11 cellular contexts compared by ENCODE assay signal in genomic region chr2:38446418-38446817, GRCh38.
DNase-seq lines count a peak whose midpoint lies in the region; ATAC-seq and TF ChIP-seq lines count a peak whose summit lies in the region.
"Had no signal": no experiment of that assay in that cellular context is flagged by ENCODE, and none has a peak within 500 bp of the region (broad histone marks: within the 10 kb centered on the region; RNA-seq: fewer than 3 reads in every experiment).

No MANE protein-coding gene starts in this region.

- in situ Hi-C loops in Panc1 (cut with HindIII; ENCODE audit: low pct_unique_long_range_greater_than_20kb, low sequenced_read_pairs), result no loop called here

- no peaks in the 10 kb centered on the region for H3K9me3 ChIP-seq in Panc1 (ENCODE audit: control insufficient read depth, insufficient read depth, low read depth, low read length)
- H3K9me3 ChIP-seq in naive thymus-derived CD4-positive, alpha-beta T cell (ENCODE audit: control insufficient read depth in 2 of 3, low read length in 3 of 3), result no peaks in the 10 kb centered on the region

- H3K36me3 ChIP-seq in Panc1 (ENCODE audit: control insufficient read depth, insufficient read depth, low read length), result no peaks in the 10 kb centered on the region
- no peaks in the 10 kb centered on the region for H3K36me3 ChIP-seq in naive thymus-derived CD4-positive, alpha-beta T cell (ENCODE audit: control insufficient read depth in 2 of 3, insufficient read depth in 3 of 3, low read length in 3 of 3)

- H3K4me3 ChIP-seq in Panc1 (ENCODE audit: low read depth in 2 of 2, low read length in 2 of 2) (peak overlapping the region in 1 of 2 experiments; percentile 10; a peak in 1 of 4 replicates), fibroblast of mammary gland (ENCODE audit: control insufficient read depth, low read depth, low read length) (no peak overlapping the region), retinal pigment epithelial cell (ENCODE audit: low read length) (no peak overlapping the region)
- H3K4me3 ChIP-seq in naive thymus-derived CD4-positive, alpha-beta T cell (ENCODE audit: low read length), result no peak overlapping the region

- no peaks in the 10 kb centered on the region for H3K9me3 Mint-ChIP-seq in naive thymus-derived CD4-positive, alpha-beta T cell
- H3K9me3 Mint-ChIP-seq in WTC11, result no peaks in the 10 kb centered on the region
- H3K9me3 Mint-ChIP-seq: stimulated activated naive CD8-positive, alpha-beta T cell treated with anti-CD3 and anti-CD28 coated beads, Interleukin-15, Interleukin-2, amounts not matched to agents 100 ng/mL and 50 ng/mL, for 24 hours had no signal

- DNase-seq in EH (ENCODE audit: low read depth) (peak; percentile 23), Panc1 (ENCODE audit: low read depth, low spot score) (no peak), fibroblast of mammary gland (ENCODE audit: low read depth) (no peak), retinal pigment epithelial cell (ENCODE audit: low read depth) (no peak), WTC11 (ENCODE audit: low spot score) (no peak)
- DNase-seq in naive thymus-derived CD4-positive, alpha-beta T cell, result no peak
- DNase-seq in stimulated activated CD8-positive, alpha-beta memory T cell treated with anti-CD3 and anti-CD28 coated beads, Interleukin-4, amount 100 ng/mL, for 48 hours, result no peak
- DNase-seq: activated gamma-delta T cell treated with Interleukin-2 at 50 U/mL for 16 hours, NCI-H146, T-helper 1 cell had no signal

- peak; percentile 61 for ATAC-seq in Panc1
- no peak for ATAC-seq in naive thymus-derived CD4-positive, alpha-beta T cell
- ATAC-seq in WTC11, result no peak

- no peak overlapping the region for H3K27ac Mint-ChIP-seq in naive thymus-derived CD4-positive, alpha-beta T cell
- H3K27ac Mint-ChIP-seq in WTC11, result no peak overlapping the region
- H3K27ac Mint-ChIP-seq: stimulated activated naive CD8-positive, alpha-beta T cell treated with anti-CD3 and anti-CD28 coated beads, Interleukin-15, Interleukin-2, amounts not matched to agents 100 ng/mL and 50 ng/mL, for 24 hours had no signal

- H3K27ac ChIP-seq in Panc1 (ENCODE audit: low read length), result no peak overlapping the region
- no peak overlapping the region for H3K27ac ChIP-seq in naive thymus-derived CD4-positive, alpha-beta T cell (ENCODE audit: low read depth, low read length)

- no peak overlapping the region for H3K4me3 Mint-ChIP-seq in naive thymus-derived CD4-positive, alpha-beta T cell
- no peak overlapping the region for H3K4me3 Mint-ChIP-seq in WTC11
- H3K4me3 Mint-ChIP-seq: stimulated activated naive CD8-positive, alpha-beta T cell treated with anti-CD3 and anti-CD28 coated beads, Interleukin-15, Interleukin-2, amounts not matched to agents 100 ng/mL and 50 ng/mL, for 24 hours had no signal

- CTCF ChIA-PET in Panc1 (lab: Charles Lee), result interaction anchor here (0.6 to 1.1 kb wide), 2 partner anchors 70 to 131 kb away, joined by 3 to 5 read pairs; no protein-coding TSS in a partner anchor
- CTCF ChIA-PET in naive thymus-derived CD4-positive, alpha-beta T cell (lab: Charles Lee), result no interaction called here
- CTCF ChIA-PET in WTC11 (lab: Charles Lee), result interaction anchor here (0.7 to 2.3 kb wide), 5 partner anchors 16 to 146 kb away, joined by 3 to 15 read pairs (median 4); no protein-coding TSS in a partner anchor

- peaks cover 22% of the 10 kb centered on the region for H3K4me1 ChIP-seq in Panc1 (ENCODE audit: control insufficient read depth, insufficient read depth, low read length)
- no peaks in the 10 kb centered on the region for H3K4me1 ChIP-seq in naive thymus-derived CD4-positive, alpha-beta T cell (ENCODE audit: control insufficient read depth in 2 of 2, insufficient read depth in 2 of 2, low read length in 2 of 2)

- POLR2A ChIA-PET in Panc1 (lab: Charles Lee), result no interaction called here
- POLR2A ChIA-PET in naive thymus-derived CD4-positive, alpha-beta T cell (lab: Charles Lee), result no interaction called here
- POLR2A ChIA-PET in WTC11 (lab: Charles Lee), result no interaction called here

- BruUV-seq in Panc1 (replicated peaks; lab: Mats Ljungman, UMichigan), result no TSS peak

- intact Hi-C loops in Panc1 (cut with micrococcal nuclease; ENCODE audit: unreplicated experiment), result no loop called here
- intact Hi-C loops in naive thymus-derived CD4-positive, alpha-beta T cell (cut with micrococcal nuclease), result no loop called here

- H3K4me1 Mint-ChIP-seq in naive thymus-derived CD4-positive, alpha-beta T cell, result no peaks in the 10 kb centered on the region
- peaks cover 53% of the 10 kb centered on the region for H3K4me1 Mint-ChIP-seq in WTC11

- H3K27me3 Mint-ChIP-seq in naive thymus-derived CD4-positive, alpha-beta T cell, result peaks cover 0 to 35% (median 4%) of the 10 kb centered on the region in 5 donors
- H3K27me3 Mint-ChIP-seq in WTC11 (ENCODE audit: low read depth), result peaks cover 28% of the 10 kb centered on the region

- TF ChIP-seq CTCF in Panc1 (IDR thresholded peaks at IDR 0.05) (peak; percentile 53), fibroblast of mammary gland (conservative IDR thresholded peaks at IDR 0.05; ENCODE audit: control insufficient read depth, insufficient read depth, low read depth, low read length) (peak; percentile 4), retinal pigment epithelial cell (conservative IDR thresholded peaks at IDR 0.05; ENCODE audit: low read depth, low read length) (peak; percentile 25), WTC11 (IDR thresholded peaks at IDR 0.05) (no peak)

- H3K27me3 ChIP-seq in Panc1 (ENCODE audit: control insufficient read depth, insufficient read depth, low read length), result no peaks in the 10 kb centered on the region; the same call in 1 of the 2 replicates
- no peaks in the 10 kb centered on the region for H3K27me3 ChIP-seq in naive thymus-derived CD4-positive, alpha-beta T cell (ENCODE audit: control insufficient read depth in 2 of 2, insufficient read depth in 2 of 2, low read length in 2 of 2)

- H3K36me3 Mint-ChIP-seq in naive thymus-derived CD4-positive, alpha-beta T cell, result no peaks in the 10 kb centered on the region
- H3K36me3 Mint-ChIP-seq in WTC11, result no peaks in the 10 kb centered on the region

TF ChIP-seq in WTC11, 78 proteins besides CTCF, POLR2A, EP300 and RAD21:
- TF ChIP-seq NFATC4 (CRISPR knock-in tag; IDR thresholded peaks at IDR 0.05) (no peak), SMAD4 (CRISPR knock-in tag; IDR thresholded peaks at IDR 0.05) (no peak), ZNF396 (CRISPR knock-in tag; IDR thresholded peaks at IDR 0.05; ENCODE audit: borderline replicate concordance) (no peak), ZNF423 (CRISPR knock-in tag; IDR thresholded peaks at IDR 0.05) (no peak), FOXP4 (CRISPR knock-in tag; IDR thresholded peaks at IDR 0.05) (no peak), NFE2L1 (CRISPR knock-in tag; IDR thresholded peaks at IDR 0.05) (no peak), ZNF317 (CRISPR knock-in tag; IDR thresholded peaks at IDR 0.05; ENCODE audit: borderline replicate concordance, low read depth) (no peak), KAT7 (CRISPR knock-in tag; IDR thresholded peaks at IDR 0.05; ENCODE audit: borderline replicate concordance) (no peak), CDX4 (CRISPR knock-in tag; IDR thresholded peaks at IDR 0.05; ENCODE audit: borderline replicate concordance) (no peak), JUN (CRISPR knock-in tag; IDR thresholded peaks at IDR 0.05) (no peak), RORB (CRISPR knock-in tag; IDR thresholded peaks at IDR 0.05) (no peak), TEAD1 (CRISPR knock-in tag; IDR thresholded peaks at IDR 0.05) (no peak), E2F1 (CRISPR knock-in tag; IDR thresholded peaks at IDR 0.05) (no peak), MAX (CRISPR knock-in tag; IDR thresholded peaks at IDR 0.05) (no peak)
